ENCODE assay signal across 21 cellular contexts in the genomic region with DNA sequence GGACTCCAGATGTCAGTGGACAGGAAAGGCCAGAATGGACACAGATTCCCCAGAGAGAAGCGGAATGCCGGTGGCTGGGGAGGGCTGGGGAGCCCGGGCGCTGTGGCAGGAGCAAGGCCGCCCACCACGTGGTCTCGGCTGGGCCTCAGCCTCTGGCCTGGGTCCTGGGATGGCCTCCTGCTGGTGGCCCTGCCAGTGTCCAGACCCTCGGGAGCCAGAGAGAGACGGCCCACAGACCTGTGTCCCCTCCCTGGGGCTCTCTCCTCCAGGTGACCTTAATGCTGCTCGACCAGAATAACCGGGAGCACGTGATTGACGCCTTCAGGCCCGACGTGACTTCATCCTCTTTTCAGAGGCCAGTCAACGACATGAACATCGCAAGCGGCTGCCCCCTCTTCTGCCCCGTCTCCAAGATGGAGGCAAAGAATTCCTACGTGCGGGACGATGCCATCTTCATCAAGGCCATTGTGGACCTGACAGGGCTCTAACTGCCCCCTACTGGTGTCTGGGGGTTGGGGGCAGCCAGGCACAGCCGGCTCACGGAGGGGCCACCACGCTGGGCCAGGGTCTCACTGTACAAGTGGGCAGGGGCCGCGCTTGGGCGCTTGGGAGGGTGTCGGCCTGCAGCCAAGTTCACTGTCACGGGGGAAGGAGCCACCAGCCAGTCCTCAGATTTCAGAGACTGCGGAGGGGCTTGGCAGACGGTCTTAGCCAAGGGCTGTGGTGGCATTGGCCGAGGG. TPM values are rescaled to one million over a fixed set of nuclear protein-coding genes. Genes with fewer than 3 reads are reported as not detected.
DNase-seq lines count a peak whose midpoint lies in the region; ATAC-seq and TF ChIP-seq lines count a peak whose summit lies in the region.
"Had no signal": no experiment of that assay in that cellular context is flagged by ENCODE, and none has a peak within 500 bp of the region (broad histone marks: within the 10 kb centered on the region; RNA-seq: fewer than 3 reads in every experiment).

No MANE protein-coding gene starts in this region.

- H3K27ac ChIP-seq in heart right ventricle (peak overlapping the region in 9 of 10 donors; percentile 12 to 83 (median 69)), RWPE1 (peak overlapping the region; percentile 24), hepatocyte (no peak overlapping the region), tibial artery (peak overlapping the region; percentile 66 to 92)

- H3K4me2 ChIP-seq in hepatocyte: no peak overlapping the region

- no peak overlapping the region for H3K4me3 ChIP-seq in heart right ventricle
- no peak overlapping the region for H3K4me3 ChIP-seq in hepatocyte
- H3K4me3 ChIP-seq in tibial artery: no peak overlapping the region

- H2AFZ ChIP-seq in hepatocyte: no peak overlapping the region

- 58% methylated on average over 33 of the region's 33 CpGs for WGBS in heart right ventricle, 2 donors
- WGBS in hepatocyte (ENCODE audit: low lambda C conversion rate, missing lambda C conversion rate): 85% methylated on average over 33 of the region's 33 CpGs

- H3K9me3 ChIP-seq in heart right ventricle (no peaks in the 10 kb centered on the region), hepatocyte (ENCODE audit: low read depth) (no peaks in the 10 kb centered on the region), tibial artery (no peaks in the 10 kb centered on the region)

- peak; percentile 3 to 61 (median 42) for ATAC-seq in heart right ventricle
- no peak for ATAC-seq in Right ventricle myocardium inferior
- no peak for ATAC-seq in HG02870 (IDR thresholded peaks at IDR 0.05; ENCODE audit: unreplicated experiment)
- ATAC-seq: PC-3 had no signal

- peaks cover 0 to 62% (median 5%) of the 10 kb centered on the region in 9 donors for H3K36me3 ChIP-seq in heart right ventricle
- H3K36me3 ChIP-seq in hepatocyte (replicated peaks; ENCODE audit: insufficient read depth, low read depth): no peaks in the 10 kb centered on the region
- H3K36me3 ChIP-seq in tibial artery: peaks cover 0 to 40% (median 14%) of the 10 kb centered on the region in 3 donors

- peak in 3 of 9 donors; percentile 6 to 28 (median 7) for TF ChIP-seq CTCF in heart right ventricle (IDR thresholded peaks at IDR 0.05)
- no peak for TF ChIP-seq CTCF in RWPE1 (conservative IDR thresholded peaks at IDR 0.05; ENCODE audit: low read depth)
- TF ChIP-seq CTCF in hepatocyte (IDR thresholded peaks at IDR 0.05; ENCODE audit: poor library complexity): no peak
- no peak for TF ChIP-seq CTCF in tibial artery (IDR thresholded peaks at IDR 0.05)

- H3K9me2 ChIP-seq in hepatocyte (replicated peaks; ENCODE audit: insufficient read depth): no peaks in the 10 kb centered on the region

- H4K20me1 ChIP-seq in hepatocyte (ENCODE audit: insufficient read depth, poor library complexity, severe bottlenecking): no peaks in the 10 kb centered on the region

- no peaks in the 10 kb centered on the region for H3K27me3 ChIP-seq in heart right ventricle
- H3K27me3 ChIP-seq in hepatocyte: no peaks in the 10 kb centered on the region
- no peaks in the 10 kb centered on the region for H3K27me3 ChIP-seq in tibial artery

- POLR2A ChIA-PET in RWPE1 (lab: Yijun Ruan, JAX; ENCODE audit: low non-redundant PET): no interaction called here

- H3K4me1 ChIP-seq in heart right ventricle: peaks cover 32 to 92% (median 73%) of the 10 kb centered on the region in 9 donors
- no peaks in the 10 kb centered on the region for H3K4me1 ChIP-seq in hepatocyte (ENCODE audit: insufficient read depth)
- H3K4me1 ChIP-seq in tibial artery: peaks cover 0 to 83% (median 54%) of the 10 kb centered on the region in 4 donors

- CTCF ChIA-PET in RWPE1 (lab: Yijun Ruan, JAX): interaction anchor here (0.6 kb wide), 1 partner anchor 69 kb away, joined by 3 read pairs; no protein-coding TSS in a partner anchor

- peak; percentile 67 to 74 for DNase-seq in heart right ventricle
- no peak for DNase-seq in Right ventricle myocardium inferior (ENCODE audit: missing footprints)
- no peak for DNase-seq in RWPE1 (ENCODE audit: low spot score)
- DNase-seq in hepatocyte (ENCODE audit: low spot score): peak; percentile 5
- DNase-seq in tibial artery: peak in 1 of 2 donors; percentile 83
- DNase-seq in DMS 273 (lab: John Stamatoyannopoulos, UW; ENCODE audit: unreplicated experiment): no peak
- no peak for DNase-seq in DMS79 treated with DMSO at 0.1 percent for 48 hours (lab: John Stamatoyannopoulos, UW)
- DNase-seq: activated CD4-positive, CD25-positive, alpha-beta regulatory T cell treated with anti-CD3 and anti-CD28 coated beads, Interleukin-2, amount 50 U/mL, for 72 hours; activated CD8-positive, alpha-beta memory T cell treated with anti-CD3 and anti-CD28 coated beads, Interleukin-2, amount 50 U/mL, for 4 hours; activated effector memory CD4-positive, alpha-beta T cell treated with Interleukin-2 at 50 U/mL for 16 hours; amniotic stem cell; NCI-H1436; NCI-H2171; NCI-H526 treated with DMSO at 0.1 percent for 48 hours; PC-3 had no signal

- intact Hi-C loops in heart right ventricle (cut with DNase I) (loop anchor here in 5 of 10 donors (5.0 to 10.0 kb wide), 3 partner anchors 38 to 78 kb away; a partner anchor contains a TSS), Right ventricle myocardium inferior (cut with DNase I) (no loop called here), tibial artery (cut with DNase I; ENCODE audit: low total_unique reads) (no loop called here)

- no peaks in the 10 kb centered on the region for H3K79me2 ChIP-seq in hepatocyte

RNA-seq across cellular contexts. Expression of a gene that starts 19.0 kb away (rescaled TPM):
- total RNA-seq in heart right ventricle: 100 to 1,000 TPM; 118 to 169 (median 138) TPM
- polyA plus RNA-seq in heart right ventricle: 100 to 1,000 TPM; 177 to 215 TPM
- 143 TPM for total RNA-seq in Right ventricle myocardium inferior
- 141 and 179 TPM in 2 replicates for total RNA-seq in hepatocyte
- polyA plus RNA-seq in hepatocyte: 160 and 172 TPM in 2 replicates

RNA-seq across cellular contexts. Expression of a gene that starts 19.5 kb away (rescaled TPM):
- total RNA-seq in heart right ventricle (10 to 100 TPM in 1 of 10 donors, 1 to 10 TPM in 9; 1.2 to 10.0 (median 2.4) TPM), Right ventricle myocardium inferior (1.3 TPM), hepatocyte (5.7 and 15.7 TPM in 2 replicates)
- polyA plus RNA-seq in heart right ventricle (1 to 10 TPM; 2.0 to 2.1 TPM), hepatocyte (15.4 and 15.7 TPM in 2 replicates)
- total RNA-seq: pulmonary artery endothelial cell had no signal
- polyA plus RNA-seq: neural cell had no signal

RNA-seq across cellular contexts. Expression of a gene that starts 26.5 kb away (rescaled TPM):
- 10 to 100 TPM in 4 of 10 donors, 1 to 10 TPM in 6; 4.1 to 17.9 (median 6.8) TPM for total RNA-seq in heart right ventricle
- polyA plus RNA-seq in heart right ventricle: 1 to 10 TPM in 1 of 2 donors, under 1 TPM in 1; 0.74 to 8.3 TPM
- 2.9 TPM for total RNA-seq in Right ventricle myocardium inferior
- 1.6 and 4.1 TPM in 2 replicates for total RNA-seq in hepatocyte
- polyA plus RNA-seq in hepatocyte: 27.4 and 36.8 TPM in 2 replicates
- total RNA-seq: HT1080, pulmonary artery endothelial cell, urinary bladder had no signal
- polyA plus RNA-seq: keratinocyte had no signal

RNA-seq across cellular contexts. Expression of a gene that starts 39.3 kb away (rescaled TPM):
- total RNA-seq in heart right ventricle: 10 to 100 TPM in 5 of 10 donors, 1 to 10 TPM in 5; 5.4 to 14.8 (median 9.7) TPM
- 10 to 100 TPM; 10.1 to 17.0 TPM for polyA plus RNA-seq in heart right ventricle
- total RNA-seq in Right ventricle myocardium inferior: 12.6 TPM
- total RNA-seq in hepatocyte: 7.6 TPM in 2 replicates
- polyA plus RNA-seq in hepatocyte: 12.4 and 12.6 TPM in 2 replicates

RNA-seq across cellular contexts. Expression of a gene that starts 51.7 kb away (rescaled TPM):
- total RNA-seq in heart right ventricle (1,000 to 10,000 TPM; 1,129 to 5,119 (median 4,014) TPM), Right ventricle myocardium inferior (6,282 TPM), hepatocyte (56.0 and 56.4 TPM in 2 replicates)
- polyA plus RNA-seq in heart right ventricle (1,000 to 10,000 TPM; 2,970 to 3,711 TPM), hepatocyte (290 and 383 TPM in 2 replicates)
- total RNA-seq: HT1080, PC-3, pulmonary artery endothelial cell had no signal
- polyA plus RNA-seq: keratinocyte had no signal

Comparison
In these comparisons a context has a peak if more than half of its experiments do, and no peak if none do; other contexts are left out.
1. ATAC-seq: peak in heart right ventricle (8 of 8); none in Right ventricle myocardium inferior (single experiment) and HG02870 (single experiment).
2. DNase-seq: peak in heart right ventricle (2 of 2) and hepatocyte (single experiment); none in Right ventricle myocardium inferior (single experiment), RWPE1 (single experiment), DMS 273 (single experiment) and DMS79 treated with DMSO at 0.1 percent for 48 hours (single experiment).